In genomic region chr3:138649134-138649533, GRCh38 we compare ENCODE assay signal across 15 cellular contexts. TPM values are rescaled to one million over a fixed set of nuclear protein-coding genes. Genes with fewer than 3 reads are reported as not detected.
DNase-seq lines count a peak whose midpoint lies in the region; ATAC-seq, FAIRE-seq and TF ChIP-seq lines count a peak whose summit lies in the region.
"Had no signal": no experiment of that assay in that cellular context is flagged by ENCODE, and none has a peak within 500 bp of the region (broad histone marks: within the 10 kb centered on the region; RNA-seq: fewer than 3 reads in every experiment).

No MANE protein-coding gene starts in this region.

- H3K36me3 ChIP-seq in Panc1 (ENCODE audit: control insufficient read depth, insufficient read depth, low read length) (peaks cover 6% of the 10 kb centered on the region), H1 (ENCODE audit: control insufficient read depth in 2 of 4, insufficient read depth in 4 of 4, low read length in 3 of 4) (peaks cover 7 to 35% (median 20%) of the 10 kb centered on the region in 4 experiments; a peak in 7 of 8 replicates), HepG2 (replicated peaks in 1 of 2; ENCODE audit: control insufficient read depth in 1 of 2, insufficient read depth in 2 of 2, low read length in 2 of 2) (peaks cover 4 to 23% of the 10 kb centered on the region in 2 experiments; a peak in 3 of 5 replicates), upper lobe of right lung (peaks cover 31% of the 10 kb centered on the region)

- no peak overlapping the region for H3K23ac ChIP-seq in H1 (ENCODE audit: insufficient read length)

- no peak for TF ChIP-seq CTCF in Panc1 (IDR thresholded peaks at IDR 0.05)
- no peak for TF ChIP-seq CTCF in H1 (IDR thresholded peaks at IDR 0.05; ENCODE audit: control extremely low read depth in 1 of 3, insufficient read depth in 1 of 3, low read depth in 1 of 3, low read length in 3 of 3)
- no peak for TF ChIP-seq CTCF in HepG2 (CRISPR knock-in tag; IDR thresholded peaks at IDR 0.05)
- TF ChIP-seq CTCF in progenitor cell of endocrine pancreas (IDR thresholded peaks at IDR 0.05; ENCODE audit: unreplicated experiment) = no peak
- no peak for TF ChIP-seq CTCF in upper lobe of right lung (IDR thresholded peaks at IDR 0.05)

- H3K27ac Mint-ChIP-seq in progenitor cell of endocrine pancreas = peak overlapping the region; percentile 67
- H3K27ac Mint-ChIP-seq: CD8-positive, alpha-beta memory T cell; GM23338; H9 had no signal

- H3K27me3 ChIP-seq in Panc1 (ENCODE audit: control insufficient read depth, insufficient read depth, low read length) = no peaks in the 10 kb centered on the region
- no peaks in the 10 kb centered on the region; a peak in 1 of 7 replicates for H3K27me3 ChIP-seq in H1 (replicated peaks in 1 of 4; ENCODE audit: control insufficient read depth in 3 of 4, extremely low read depth in 1 of 4, insufficient read depth in 3 of 4, low read length in 3 of 4)
- no peaks in the 10 kb centered on the region for H3K27me3 ChIP-seq in HepG2 (ENCODE audit: control insufficient read depth in 1 of 2, insufficient read depth in 2 of 2, low read length in 2 of 2)
- no peaks in the 10 kb centered on the region for H3K27me3 ChIP-seq in upper lobe of right lung
- H3K27me3 ChIP-seq: BLaER1 had no signal

- no peak overlapping the region for H2AK5ac ChIP-seq in H1 (ENCODE audit: low read depth, low read length)

- H3K23me2 ChIP-seq in H1 (ENCODE audit: low read depth, low read length) = no peaks in the 10 kb centered on the region

- H2BK5ac ChIP-seq in H1 (ENCODE audit: low read depth, low read length) = no peak overlapping the region

- TF ChIP-seq RAD21 in H1 (IDR thresholded peaks at IDR 0.05 in 1 of 2, conservative IDR thresholded peaks at IDR 0.05 in 1 of 2; ENCODE audit: low read depth in 2 of 2, low read length in 2 of 2) = no peak
- TF ChIP-seq RAD21 in HepG2 (CRISPR knock-in tag; IDR thresholded peaks at IDR 0.05) = no peak

- no peak overlapping the region for H3K4ac ChIP-seq in H1 (replicated peaks; ENCODE audit: insufficient read length, low read depth, low read length)

- H3K79me1 ChIP-seq in H1 (ENCODE audit: low read depth, low read length) = no peaks in the 10 kb centered on the region

- no peak overlapping the region for H2BK120ac ChIP-seq in H1 (replicated peaks; ENCODE audit: low read depth, low read length)

- peaks cover 65% of the 10 kb centered on the region for H3K36me3 Mint-ChIP-seq in progenitor cell of endocrine pancreas (ENCODE audit: insufficient read depth)

- CTCF ChIA-PET in Panc1 (lab: Charles Lee) (no interaction called here), H1 (lab: Charles Lee; ENCODE audit: partially characterized antibody) (no interaction called here), HepG2 (lab: Yijun Ruan, JAX; ENCODE audit: low intra/inter-chr PET ratio, low total read pairs) (no interaction called here)

- H3K27me3 Mint-ChIP-seq in progenitor cell of endocrine pancreas = no peaks in the 10 kb centered on the region
- H3K27me3 Mint-ChIP-seq: CD8-positive, alpha-beta memory T cell had no signal

- no TSS peak for BruUV-seq in Panc1 (replicated peaks; lab: Mats Ljungman, UMichigan)
- BruUV-seq in HepG2 (replicated peaks; lab: Mats Ljungman, UMichigan) = no TSS peak

- TF ChIP-seq POLR2A in H1 (IDR thresholded peaks at IDR 0.05; ENCODE audit: control extremely low read depth in 1 of 2, low read depth in 2 of 2, low read length in 2 of 2) (no peak), HepG2 (IDR thresholded peaks at IDR 0.05; ENCODE audit: insufficient read depth in 1 of 2, low read depth in 2 of 2, low read length in 2 of 2) (no peak)

- H2AFZ ChIP-seq in H1 (ENCODE audit: low read length) (no peak overlapping the region), HepG2 (ENCODE audit: low read length) (no peak overlapping the region)
- H2AFZ ChIP-seq: GM23338 had no signal

- no peaks in the 10 kb centered on the region for H3K4me1 Mint-ChIP-seq in progenitor cell of endocrine pancreas (ENCODE audit: low read depth)
- H3K4me1 Mint-ChIP-seq: CD8-positive, alpha-beta memory T cell; GM23338; H9 had no signal

- H3K4me2 ChIP-seq in H1 (ENCODE audit: insufficient read depth in 1 of 2, low read depth in 2 of 2, low read length in 2 of 2) = no peak overlapping the region
- no peak overlapping the region for H3K4me2 ChIP-seq in HepG2 (ENCODE audit: low read depth, low read length)
- H3K4me2 ChIP-seq: BLaER1, GM23338 had no signal

- no peak for TF ChIP-seq EP300 in H1 (IDR thresholded peaks at IDR 0.05; ENCODE audit: borderline replicate concordance in 1 of 2, low read depth in 2 of 2, low read length in 2 of 2)
- TF ChIP-seq EP300 in HepG2 (IDR thresholded peaks at IDR 0.05; ENCODE audit: low read depth in 2 of 2, low read length in 2 of 2) = no peak
- TF ChIP-seq EP300 in HepG2 (CRISPR knock-in tag; IDR thresholded peaks at IDR 0.05; ENCODE audit: borderline replicate concordance) = no peak

- no peak overlapping the region for H4K8ac ChIP-seq in H1 (ENCODE audit: extremely low read depth, insufficient read depth, low read length)

- peaks cover 40% of the 10 kb centered on the region for H3K9me3 Mint-ChIP-seq in progenitor cell of endocrine pancreas (ENCODE audit: low read depth)

- H3K27ac ChIP-seq in Panc1 (ENCODE audit: low read length) (no peak overlapping the region), H1 (ENCODE audit: low read depth, low read length) (no peak overlapping the region), HepG2 (ENCODE audit: extremely low read length, insufficient read depth, low read length) (no peak overlapping the region), upper lobe of right lung (no peak overlapping the region)
- H3K27ac ChIP-seq: BLaER1 had no signal

- H3K9ac ChIP-seq in H1 (replicated peaks in 1 of 4; ENCODE audit: extremely low read depth in 1 of 4, low read depth in 3 of 4, low read length in 3 of 4) (no peak overlapping the region), HepG2 (ENCODE audit: insufficient read depth, low read depth, low read length) (no peak overlapping the region)
- H3K9ac ChIP-seq: BLaER1 had no signal

- H3K79me2 ChIP-seq in H1 (ENCODE audit: control insufficient read depth in 1 of 2, insufficient read depth in 2 of 2, low read length in 2 of 2) = no peaks in the 10 kb centered on the region
- no peaks in the 10 kb centered on the region for H3K79me2 ChIP-seq in HepG2 (ENCODE audit: insufficient read depth, low read length)

- H4K91ac ChIP-seq in H1 (replicated peaks; ENCODE audit: insufficient read length, low read length) = no peak overlapping the region

- intact Hi-C loops in Panc1 (cut with micrococcal nuclease; ENCODE audit: unreplicated experiment) (no loop called here), HepG2 (cut with micrococcal nuclease; ENCODE audit: unreplicated experiment) (no loop called here), upper lobe of right lung (cut with DNase I) (no loop called here)

- H2BK15ac ChIP-seq in H1 (ENCODE audit: low read length) = no peak overlapping the region

- FAIRE-seq in H1 (lab: Jason Lieb, UNC) (no peak), HepG2 (lab: Jason Lieb, UNC) (no peak)

- DNase-seq in Panc1 (ENCODE audit: low read depth, low spot score) = no peak
- DNase-seq in H1 (ENCODE audit: low read depth in 1 of 2, low spot score in 2 of 2) = no peak
- no peak for DNase-seq in HepG2 (ENCODE audit: low spot score)
- DNase-seq in progenitor cell of endocrine pancreas (ENCODE audit: low spot score, unreplicated experiment) = no peak
- no peak for DNase-seq in upper lobe of right lung
- DNase-seq in COLO829 (ENCODE audit: low spot score) = no peak
- DNase-seq in central memory CD4-positive, alpha-beta T cell = no peak
- DNase-seq: AML-193; CD8-positive, alpha-beta memory T cell; DMS 273 treated with DMSO at 0.1 percent for 48 hours; H9; KBM-7 had no signal

- no peak overlapping the region for H3K14ac ChIP-seq in H1 (ENCODE audit: insufficient read length)

- H3K4me1 ChIP-seq in Panc1 (ENCODE audit: control insufficient read depth, insufficient read depth, low read length) (no peaks in the 10 kb centered on the region), H1 (replicated peaks in 1 of 4; ENCODE audit: control insufficient read depth in 3 of 4, insufficient read depth in 4 of 4, low read length in 3 of 4) (no peaks in the 10 kb centered on the region), HepG2 (ENCODE audit: insufficient read depth, low read length) (no peaks in the 10 kb centered on the region), upper lobe of right lung (no peaks in the 10 kb centered on the region)
- H3K4me1 ChIP-seq: BLaER1 had no signal

- no peak overlapping the region for H2BK12ac ChIP-seq in H1 (ENCODE audit: low read depth, low read length)

- no peak overlapping the region for H3K4me3 ChIP-seq in Panc1 (ENCODE audit: low read depth in 2 of 2, low read length in 2 of 2)
- H3K4me3 ChIP-seq in H1 (ENCODE audit: extremely low read depth in 1 of 4, insufficient read depth in 2 of 4, low read depth in 3 of 4, low read length in 4 of 4) = no peak overlapping the region
- H3K4me3 ChIP-seq in HepG2 (replicated peaks in 1 of 3; ENCODE audit: insufficient read depth in 1 of 3, low read depth in 2 of 3, low read length in 3 of 3) = no peak overlapping the region
- H3K4me3 ChIP-seq in upper lobe of right lung = no peak overlapping the region
- H3K4me3 ChIP-seq: BLaER1, GM23338 had no signal

- no peak overlapping the region for H2BK20ac ChIP-seq in H1 (ENCODE audit: low read length)

- H3K9me3 ChIP-seq in Panc1 (ENCODE audit: control insufficient read depth, insufficient read depth, low read depth, low read length) (peaks cover 17% of the 10 kb centered on the region), H1 (ENCODE audit: insufficient read depth in 2 of 2, low read depth in 1 of 2, low read length in 1 of 2) (peaks cover 32 to 35% of the 10 kb centered on the region in 2 experiments), HepG2 (ENCODE audit: low read length) (peaks cover 17% of the 10 kb centered on the region; the same call in 1 of the 2 replicates), upper lobe of right lung (peaks cover 26% of the 10 kb centered on the region)

- peak; percentile 60; the same call in 1 of the 2 replicates for ATAC-seq in Panc1
- peak; percentile 32; the same call in 1 of the 3 replicates for ATAC-seq in HepG2
- no peak for ATAC-seq in upper lobe of right lung
- ATAC-seq in activated CD4-positive, CD25-positive, alpha-beta regulatory T cell treated with anti-CD3 and anti-CD28 coated beads, Interleukin-2, amount 50 U/mL, for 24 hours = no peak
- ATAC-seq: GM23338 had no signal

- WGBS in H1 (ENCODE audit: extremely low coverage in 1 of 2, insufficient coverage in 1 of 2, insufficient read length in 1 of 2, insufficient replicate concordance in 2 of 2, low coverage in 1 of 2, low lambda C conversion rate in 2 of 2, missing lambda C conversion rate in 1 of 2), 2 experiments = 91% methylated on average over 5 of the region's 5 CpGs; no CpG with 5 or more reads in 1 of the 2 experiments
- WGBS in HepG2 (ENCODE audit: low lambda C conversion rate) = 98% methylated on average over 3 of the region's 5 CpGs

- in situ Hi-C loops in Panc1 (cut with HindIII; ENCODE audit: low pct_unique_long_range_greater_than_20kb, low sequenced_read_pairs) = no loop called here
- in situ Hi-C loops in HepG2 (cut with HindIII; ENCODE audit: extremely low pct_ligation_motif_present, low pct_unique_long_range_greater_than_20kb) = no loop called here

- POLR2A ChIA-PET in Panc1 (lab: Charles Lee) (no interaction called here), H1 (lab: Charles Lee; ENCODE audit: partially characterized antibody) (no interaction called here), HepG2 (lab: Yijun Ruan, JAX) (no interaction called here)

- no peak overlapping the region for H3K56ac ChIP-seq in H1 (replicated peaks; ENCODE audit: insufficient read length, low read depth, low read length)

- H4K20me1 ChIP-seq in H1 (replicated peaks in 1 of 2; ENCODE audit: control insufficient read depth in 1 of 2, insufficient read depth in 2 of 2, low read length in 2 of 2) = no peaks in the 10 kb centered on the region
- no peaks in the 10 kb centered on the region for H4K20me1 ChIP-seq in HepG2 (ENCODE audit: insufficient read depth, low read length)
- H4K20me1 ChIP-seq: BLaER1 had no signal

- no peak overlapping the region for H3K18ac ChIP-seq in H1 (ENCODE audit: extremely low read depth, low read length)

- H4K5ac ChIP-seq in H1 (ENCODE audit: insufficient read length, low read depth, low read length) = no peak overlapping the region

- no peak overlapping the region for H3K4me3 Mint-ChIP-seq in progenitor cell of endocrine pancreas (ENCODE audit: low read depth)
- H3K4me3 Mint-ChIP-seq: CD8-positive, alpha-beta memory T cell; GM23338; H9 had no signal

RNA-seq across cellular contexts. Expression of gene FAIM, which starts 40.6 kb away (rescaled TPM):
- total RNA-seq in Panc1 (2021; ENCODE audit: unreplicated experiment) (18.8 TPM), HepG2 (2016; rRNA removed; fragmentation: Illumina TruSeq; extraction: Trizol) (25.8 and 33.9 TPM in 2 replicates), progenitor cell of endocrine pancreas (24.1 and 24.6 TPM in 2 replicates), upper lobe of right lung (11.5 TPM)
- 15.6 TPM for polyA plus RNA-seq in Panc1 (2012; ENCODE audit: insufficient read length)
- 6.8 and 7.1 TPM in 2 replicates for total RNA-seq in H1 (2021; fragmentation: NEBNext Ultra II Directional; extraction: Animal tissue kit (Norgen Biotek cat#: 25700))
- polyA plus RNA-seq in H1 (2011; rRNA removed) (1.2 TPM in 2 replicates), HepG2 (2011; rRNA removed) (3.3 and 4.3 TPM in 2 replicates)
- 3.5 TPM for polyA plus RNA-seq in H1 (2011; cell fraction: cytosol; rRNA removed)
- 1.0 TPM for polyA plus RNA-seq in H1 (2011; cell fraction: nucleus; rRNA removed)
- 5.7 to 9.7 TPM (median 7.2 TPM) in 4 replicates for polyA plus RNA-seq in H1 (2012, experiment 1 of 2)
- polyA plus RNA-seq in H1 (2012, experiment 2 of 2) = 3.8 TPM
- 8.3 TPM for polyA plus RNA-seq in H1 (2013, experiment 1 of 2)
- 8.1 TPM for polyA plus RNA-seq in H1 (2013, experiment 2 of 2)
- 0.66 and 1.0 TPM in 2 replicates for polyA minus RNA-seq in H1 (2011; rRNA and poly(A)+ RNA removed)
- 2.8 TPM for polyA minus RNA-seq in H1 (2011; cell fraction: cytosol; rRNA and poly(A)+ RNA removed)
- polyA minus RNA-seq in H1 (2011; cell fraction: nucleus; rRNA and poly(A)+ RNA removed) = 1.6 TPM
- total RNA-seq in HepG2 (2016; cell fraction: cytosol; rRNA removed; fragmentation: Illumina TruSeq; extraction: Trizol; ENCODE audit: low read depth) = 15.4 and 17.2 TPM in 2 replicates
- total RNA-seq in HepG2 (2016; cell fraction: insoluble cytoplasmic fraction; rRNA removed; fragmentation: Illumina TruSeq; extraction: Trizol) = 24.8 and 42.4 TPM in 2 replicates
- total RNA-seq in HepG2 (2016; cell fraction: membrane; rRNA removed; fragmentation: Illumina TruSeq; extraction: Trizol) = 14.4 and 16.1 TPM in 2 replicates
- 7.9 and 10.0 TPM in 2 replicates for total RNA-seq in HepG2 (2016; cell fraction: nucleus; rRNA removed; fragmentation: Illumina TruSeq; extraction: Trizol)
- polyA plus RNA-seq in HepG2 (2011; cell fraction: cytosol; rRNA removed) = 2.0 and 3.2 TPM in 2 replicates
- polyA plus RNA-seq in HepG2 (2011; cell fraction: nucleus; rRNA removed) = 2.0 and 3.8 TPM in 2 replicates
- 9.8 and 12.1 TPM in 2 replicates for polyA plus RNA-seq in HepG2 (2012)
- polyA plus RNA-seq in HepG2 (2016; cell fraction: cytosol; fragmentation: Illumina TruSeq; extraction: Trizol; ENCODE audit: low read depth) = 13.4 and 17.3 TPM in 2 replicates
- polyA plus RNA-seq in HepG2 (2016; cell fraction: insoluble cytoplasmic fraction; fragmentation: Illumina TruSeq; extraction: Trizol; ENCODE audit: low read depth) = 45.4 and 49.9 TPM in 2 replicates
- 14.8 and 17.4 TPM in 2 replicates for polyA plus RNA-seq in HepG2 (2016; cell fraction: membrane; fragmentation: Illumina TruSeq; extraction: Trizol; ENCODE audit: low read depth)
- polyA plus RNA-seq in HepG2 (2016; cell fraction: nucleus; fragmentation: Illumina TruSeq; extraction: Trizol; ENCODE audit: insufficient read depth, low read depth) = 22.9 and 26.9 TPM in 2 replicates
- 0.64 and 3.5 TPM in 2 replicates for polyA minus RNA-seq in HepG2 (2011; rRNA and poly(A)+ RNA removed; ENCODE audit: low replicate concordance)
- polyA minus RNA-seq in HepG2 (2011; cell fraction: cytosol; rRNA and poly(A)+ RNA removed) = 2.9 and 3.8 TPM in 2 replicates
- 4.4 and 5.6 TPM in 2 replicates for polyA minus RNA-seq in HepG2 (2011; cell fraction: nucleus; rRNA and poly(A)+ RNA removed)

RNA-seq across cellular contexts. Expression of gene CEP70, which starts 55.1 kb away (rescaled TPM):
- total RNA-seq in Panc1 (2021; ENCODE audit: unreplicated experiment) = 64.5 TPM
- polyA plus RNA-seq in Panc1 (2012; ENCODE audit: insufficient read length) = 22.8 TPM
- 23.6 and 26.2 TPM in 2 replicates for total RNA-seq in H1 (2021; fragmentation: NEBNext Ultra II Directional; extraction: Animal tissue kit (Norgen Biotek cat#: 25700))
- polyA plus RNA-seq in H1 (2011; rRNA removed) = 2.8 and 3.9 TPM in 2 replicates
- polyA plus RNA-seq in H1 (2011; cell fraction: cytosol; rRNA removed) = 10.2 TPM
- polyA plus RNA-seq in H1 (2011; cell fraction: nucleus; rRNA removed) = 4.0 TPM
- 13.1 to 29.7 TPM (median 15.8 TPM) in 4 replicates for polyA plus RNA-seq in H1 (2012, experiment 1 of 2)
- 1.2 TPM for polyA plus RNA-seq in H1 (2012, experiment 2 of 2)
- polyA plus RNA-seq in H1 (2013, experiment 1 of 2) = 21.2 TPM
- 21.5 TPM for polyA plus RNA-seq in H1 (2013, experiment 2 of 2)
- polyA minus RNA-seq in H1 (2011; rRNA and poly(A)+ RNA removed) = 12.2 and 18.3 TPM in 2 replicates
- polyA minus RNA-seq in H1 (2011; cell fraction: cytosol; rRNA and poly(A)+ RNA removed) = 10.9 TPM
- 38.0 TPM for polyA minus RNA-seq in H1 (2011; cell fraction: nucleus; rRNA and poly(A)+ RNA removed)
- total RNA-seq in HepG2 (2016; rRNA removed; fragmentation: Illumina TruSeq; extraction: Trizol) = 22.3 and 24.4 TPM in 2 replicates
- 45.4 and 52.7 TPM in 2 replicates for total RNA-seq in HepG2 (2016; cell fraction: cytosol; rRNA removed; fragmentation: Illumina TruSeq; extraction: Trizol; ENCODE audit: low read depth)
- 21.6 and 27.0 TPM in 2 replicates for total RNA-seq in HepG2 (2016; cell fraction: insoluble cytoplasmic fraction; rRNA removed; fragmentation: Illumina TruSeq; extraction: Trizol)
- total RNA-seq in HepG2 (2016; cell fraction: membrane; rRNA removed; fragmentation: Illumina TruSeq; extraction: Trizol) = 32.9 and 33.3 TPM in 2 replicates
- total RNA-seq in HepG2 (2016; cell fraction: nucleus; rRNA removed; fragmentation: Illumina TruSeq; extraction: Trizol) = 30.3 and 32.7 TPM in 2 replicates
- 3.9 and 4.0 TPM in 2 replicates for polyA plus RNA-seq in HepG2 (2011; rRNA removed)
- polyA plus RNA-seq in HepG2 (2011; cell fraction: cytosol; rRNA removed) = 1.7 and 2.2 TPM in 2 replicates
- 3.8 and 4.3 TPM in 2 replicates for polyA plus RNA-seq in HepG2 (2011; cell fraction: nucleus; rRNA removed)
- polyA plus RNA-seq in HepG2 (2012) = 7.1 and 11.8 TPM in 2 replicates
- polyA plus RNA-seq in HepG2 (2016; cell fraction: cytosol; fragmentation: Illumina TruSeq; extraction: Trizol; ENCODE audit: low read depth) = 14.6 and 16.6 TPM in 2 replicates
- 20.6 and 21.8 TPM in 2 replicates for polyA plus RNA-seq in HepG2 (2016; cell fraction: insoluble cytoplasmic fraction; fragmentation: Illumina TruSeq; extraction: Trizol; ENCODE audit: low read depth)
- 18.9 and 22.1 TPM in 2 replicates for polyA plus RNA-seq in HepG2 (2016; cell fraction: membrane; fragmentation: Illumina TruSeq; extraction: Trizol; ENCODE audit: low read depth)
- polyA plus RNA-seq in HepG2 (2016; cell fraction: nucleus; fragmentation: Illumina TruSeq; extraction: Trizol; ENCODE audit: insufficient read depth, low read depth) = 16.1 and 18.5 TPM in 2 replicates
- 2.2 and 4.7 TPM in 2 replicates for polyA minus RNA-seq in HepG2 (2011; rRNA and poly(A)+ RNA removed; ENCODE audit: low replicate concordance)
- 5.1 and 9.1 TPM in 2 replicates for polyA minus RNA-seq in HepG2 (2011; cell fraction: cytosol; rRNA and poly(A)+ RNA removed)
- 37.3 and 39.8 TPM in 2 replicates for polyA minus RNA-seq in HepG2 (2011; cell fraction: nucleus; rRNA and poly(A)+ RNA removed)
- total RNA-seq in progenitor cell of endocrine pancreas = 55.7 and 61.9 TPM in 2 replicates
- 46.3 TPM for total RNA-seq in upper lobe of right lung

Comparison
In these comparisons a context has a peak if more than half of its experiments do, and no peak if none do; other contexts are left out.
1. ATAC-seq: peak in Panc1 (single experiment) and HepG2 (single experiment); none in upper lobe of right lung (single experiment) and activated CD4-positive, CD25-positive, alpha-beta regulatory T cell treated with anti-CD3 and anti-CD28 coated beads, Interleukin-2, amount 50 U/mL, for 24 hours (0 of 2).